In the genomic region with DNA sequence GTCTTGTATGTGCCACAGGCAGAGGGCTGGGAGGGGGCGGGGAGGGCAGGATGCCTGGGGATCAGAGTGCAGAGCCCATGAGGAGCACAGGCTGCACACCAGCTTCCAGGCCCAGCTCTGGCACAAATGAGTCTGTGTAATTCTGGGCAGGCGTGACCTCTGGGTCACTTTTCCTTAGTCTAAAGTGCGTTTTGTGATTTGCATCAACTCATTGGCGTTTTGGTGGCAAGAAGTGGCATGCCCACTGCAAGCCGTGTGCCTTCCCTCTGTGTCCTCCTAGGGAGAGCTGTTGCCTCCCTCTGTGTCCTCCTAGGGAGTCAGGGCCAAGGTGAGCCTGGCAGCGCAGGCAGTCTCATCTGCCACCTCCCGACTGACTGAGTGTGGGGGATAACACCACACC, we compare ENCODE assay signal across 1 cellular context.
TF ChIP-seq lines count a peak whose summit lies in the region.

No MANE protein-coding gene starts in this region.

TF ChIP-seq in HepG2, 621 proteins besides CTCF, POLR2A, EP300 and RAD21 (continued from another document):
- TF ChIP-seq AHDC1 (CRISPR knock-in tag; IDR thresholded peaks at IDR 0.05; ENCODE audit: borderline replicate concordance) (no peak), ZNF432 (CRISPR knock-in tag; IDR thresholded peaks at IDR 0.05; ENCODE audit: borderline replicate concordance) (no peak), FLYWCH1 (CRISPR knock-in tag; IDR thresholded peaks at IDR 0.05) (no peak), MEIS2 (CRISPR knock-in tag; IDR thresholded peaks at IDR 0.05) (no peak), BHLHE40 (IDR thresholded peaks at IDR 0.05; ENCODE audit: low read length) (no peak), ZNF224 (CRISPR knock-in tag; IDR thresholded peaks at IDR 0.05) (no peak), TSC22D2 (CRISPR knock-in tag; IDR thresholded peaks at IDR 0.05; ENCODE audit: borderline replicate concordance) (no peak), ZNF614 (CRISPR knock-in tag; IDR thresholded peaks at IDR 0.05; ENCODE audit: borderline replicate concordance) (no peak), ZNF883 (CRISPR knock-in tag; IDR thresholded peaks at IDR 0.05; ENCODE audit: not compliant biosample characterization) (no peak), EHMT2 (IDR thresholded peaks at IDR 0.05; ENCODE audit: borderline replicate concordance, low read depth, low read length) (no peak)
